Comparison of ENCODE assay signal across 23 cellular contexts in genomic region chr22:35071784-35072183, GRCh38. TPM values are rescaled to one million over a fixed set of nuclear protein-coding genes. Genes with fewer than 3 reads are reported as not detected.
DNase-seq lines count a peak whose midpoint lies in the region; ATAC-seq and TF ChIP-seq lines count a peak whose summit lies in the region.
"Had no signal": no experiment of that assay in that cellular context is flagged by ENCODE, and none has a peak within 500 bp of the region (broad histone marks: within the 10 kb centered on the region; RNA-seq: fewer than 3 reads in every experiment).

No MANE protein-coding gene starts in this region.

- H3K4me1 Mint-ChIP-seq in mesothelial cell of epicardium: peaks cover 30% of the 10 kb centered on the region

- BruUV-seq in HCT116 (replicated peaks; lab: Mats Ljungman, UMichigan): no TSS peak

- H3K36me3 ChIP-seq in HCT116 (ENCODE audit: control insufficient read depth in 1 of 2, insufficient read depth in 2 of 2, low read length in 2 of 2): no peaks in the 10 kb centered on the region
- H3K36me3 ChIP-seq: MG63 had no signal

- CTCF ChIA-PET in HCT116 (lab: Charles Lee): no interaction called here
- CTCF ChIA-PET in RWPE1 (lab: Yijun Ruan, JAX): no interaction called here

- H3K4me3 ChIP-seq in HCT116 (replicated peaks in 1 of 2; ENCODE audit: low read depth in 1 of 2, low read length in 2 of 2) (no peak overlapping the region), epithelial cell of esophagus (ENCODE audit: low read length) (no peak overlapping the region)
- H3K4me3 ChIP-seq: MG63, SK-N-MC had no signal

- TF ChIP-seq CTCF in HCT116 (IDR thresholded peaks at IDR 0.05 in 2 of 3, conservative IDR thresholded peaks at IDR 0.05 in 1 of 3; ENCODE audit: borderline replicate concordance in 1 of 3, insufficient read depth in 1 of 3, low read depth in 2 of 3, low read length in 2 of 3) (no peak), RWPE1 (conservative IDR thresholded peaks at IDR 0.05; ENCODE audit: low read depth) (no peak), epithelial cell of esophagus (IDR thresholded peaks at IDR 0.05; ENCODE audit: insufficient read depth, low read depth, low read length, missing control alignments) (no peak), mesothelial cell of epicardium (IDR thresholded peaks at IDR 0.05; ENCODE audit: unreplicated experiment) (no peak)

- H3K79me2 ChIP-seq in HCT116 (ENCODE audit: insufficient read depth, low read length): no peaks in the 10 kb centered on the region

- H3K9me3 Mint-ChIP-seq in mesothelial cell of epicardium: peaks cover 6% of the 10 kb centered on the region
- H3K9me3 Mint-ChIP-seq: CD4-positive, alpha-beta T cell had no signal

- H3K4me3 Mint-ChIP-seq in mesothelial cell of epicardium: no peak overlapping the region
- H3K4me3 Mint-ChIP-seq: CD4-positive, alpha-beta T cell; HFFc6 had no signal

- no peak for TF ChIP-seq POLR2A in HCT116 (IDR thresholded peaks at IDR 0.05; ENCODE audit: borderline replicate concordance, extremely low read depth, insufficient read depth, insufficient read length)

- no peaks in the 10 kb centered on the region for H3K27me3 ChIP-seq in HCT116 (ENCODE audit: insufficient read depth, low read length)
- H3K27me3 ChIP-seq: MG63 had no signal

- TF ChIP-seq RAD21 in HCT116 (IDR thresholded peaks at IDR 0.05; ENCODE audit: low read depth): no peak

- no peaks in the 10 kb centered on the region for H3K36me3 Mint-ChIP-seq in mesothelial cell of epicardium

- H3K9ac ChIP-seq in HCT116 (ENCODE audit: low read length): no peak overlapping the region

- H3K9me2 ChIP-seq in HCT116 (ENCODE audit: insufficient read depth): no peaks in the 10 kb centered on the region

- no peak for DNase-seq in HCT116 (ENCODE audit: low read depth, low spot score)
- DNase-seq in RWPE1 (ENCODE audit: low spot score): peak; percentile 31
- DNase-seq in epithelial cell of esophagus (ENCODE audit: low read depth): peak; percentile 44
- no peak for DNase-seq in mesothelial cell of epicardium (ENCODE audit: low spot score in 2 of 2, unreplicated experiment in 2 of 2)
- no peak for DNase-seq in globus pallidus (ENCODE audit: low spot score)
- DNase-seq in NCI-H82 (lab: John Stamatoyannopoulos, UW): no peak
- no peak for DNase-seq in HCEC 1CT
- DNase-seq: Calu3; CD4-positive, alpha-beta T cell; DMS53; GF-D8; HFFc6; Karpas-422; MG63; NCI-H1417 treated with DMSO at 0.1 percent for 48 hours; NCI-H187; NCI-H2227 treated with DMSO at 0.1 percent for 48 hours; NCI-H510A treated with DMSO at 0.1 percent for 48 hours; SHP77 treated with DMSO at 0.1 percent for 48 hours; SW 1271 had no signal

- peak overlapping the region; percentile 28 for H3K4me2 ChIP-seq in HCT116 (ENCODE audit: low read length)

- peak overlapping the region; percentile 13 for H3K27ac Mint-ChIP-seq in mesothelial cell of epicardium
- H3K27ac Mint-ChIP-seq: CD4-positive, alpha-beta T cell; HFFc6 had no signal

- POLR2A ChIA-PET in HCT116 (lab: Charles Lee): no interaction called here
- POLR2A ChIA-PET in RWPE1 (lab: Yijun Ruan, JAX; ENCODE audit: low non-redundant PET): no interaction called here

- H4K20me1 ChIP-seq in HCT116 (ENCODE audit: insufficient read depth): no peaks in the 10 kb centered on the region

- H3K9me3 ChIP-seq in HCT116 (ENCODE audit: control insufficient read depth in 1 of 2, insufficient read depth in 1 of 2, low read depth in 1 of 2, low read length in 2 of 2): no peaks in the 10 kb centered on the region
- H3K9me3 ChIP-seq: MG63 had no signal

- intact Hi-C loops in HCT116 (cut with micrococcal nuclease): no loop called here

- H3K4me1 ChIP-seq in HCT116 (ENCODE audit: control insufficient read depth in 1 of 2, insufficient read depth in 2 of 2, low read length in 2 of 2): peaks cover 8 to 41% of the 10 kb centered on the region in 2 experiments

- no peak overlapping the region for H2AFZ ChIP-seq in HCT116 (ENCODE audit: low read depth, low read length, poor library complexity, severe bottlenecking)

- peaks cover 1% of the 10 kb centered on the region for H3K27me3 Mint-ChIP-seq in mesothelial cell of epicardium (ENCODE audit: low read depth)

- no peak for ATAC-seq in HCT116

- RAD21 ChIA-PET in HCT116 (lab: Charles Lee; ENCODE audit: low non-redundant PET in 1 of 2, low total read pairs in 2 of 2, uncharacterized antibody in 2 of 2, unreplicated experiment in 2 of 2): no interaction called here

- H3K27ac ChIP-seq in HCT116 (ENCODE audit: low read depth, low read length) (no peak overlapping the region), RWPE1 (no peak overlapping the region)
- H3K27ac ChIP-seq: SK-N-MC had no signal

TF ChIP-seq in HCT116, 20 proteins besides CTCF, POLR2A, EP300 and RAD21:
- no peak for TF ChIP-seq ZFX (IDR thresholded peaks at IDR 0.05)
- TF ChIP-seq SP1 (IDR thresholded peaks at IDR 0.05; ENCODE audit: low read depth): 0 out of 2 replicates have a peak, but pooled peaks have one; percentile 4
- TF ChIP-seq TCF7L2 (IDR thresholded peaks at IDR 0.05; ENCODE audit: borderline replicate concordance, extremely low read depth, insufficient read depth, insufficient read length): no peak
- TF ChIP-seq POLR2AphosphoS5 (IDR thresholded peaks at IDR 0.05; ENCODE audit: low read depth, low read length): no peak
- TF ChIP-seq SIN3A (IDR thresholded peaks at IDR 0.05; ENCODE audit: low read depth): no peak

RNA-seq across cellular contexts. Expression of gene ISX, which starts 5.8 kb away (rescaled TPM):
- total RNA-seq in HCT116 (2021; ENCODE audit: unreplicated experiment) (not detected), mesothelial cell of epicardium (1.9 to 2.6 TPM (median 2.5 TPM) in 3 replicates)
- polyA plus RNA-seq in HCT116 (2012): 0.01 TPM in 1 of 2 replicates, not detected in the other
- total RNA-seq: Calu3; CD4-positive, alpha-beta T cell; HFFc6; RPMI7951 had no signal
- polyA plus RNA-seq: BJ had no signal

Comparison
In these comparisons a context has a peak if more than half of its experiments do, and no peak if none do; other contexts are left out.
1. DNase-seq: peak in RWPE1 (single experiment) and epithelial cell of esophagus (single experiment); none in HCT116 (single experiment), mesothelial cell of epicardium (0 of 2), globus pallidus (single experiment), NCI-H82 (single experiment) and HCEC 1CT (single experiment).